21 cellular contexts compared by ENCODE assay signal in genomic region chr5:157444224-157444623, GRCh38. TPM values are rescaled to one million over a fixed set of nuclear protein-coding genes. Genes with fewer than 3 reads are reported as not detected.
DNase-seq lines count a peak whose midpoint lies in the region; ATAC-seq, FAIRE-seq and TF ChIP-seq lines count a peak whose summit lies in the region.
"Had no signal": no experiment of that assay in that cellular context is flagged by ENCODE, and none has a peak within 500 bp of the region (broad histone marks: within the 10 kb centered on the region; RNA-seq: fewer than 3 reads in every experiment).

No MANE protein-coding gene starts in this region.

- TF ChIP-seq CTCF in RWPE2 (IDR thresholded peaks at IDR 0.05; ENCODE audit: poor library complexity, severe bottlenecking) (no peak), spleen (IDR thresholded peaks at IDR 0.05 in 8 of 11, conservative IDR thresholded peaks at IDR 0.05 in 3 of 11) (no peak), tibial nerve (IDR thresholded peaks at IDR 0.05) (no peak)

- H3K9me3 ChIP-seq in RWPE2 (ENCODE audit: severe bottlenecking): no peaks in the 10 kb centered on the region
- H3K9me3 ChIP-seq in small intestine (ENCODE audit: control insufficient read depth, low read depth): no peaks in the 10 kb centered on the region
- no peaks in the 10 kb centered on the region for H3K9me3 ChIP-seq in spleen
- no peaks in the 10 kb centered on the region for H3K9me3 ChIP-seq in tibial nerve
- H3K9me3 ChIP-seq: BLaER1 treated with 17β-estradiol and CSF1 and Interleukin-3, amounts not matched to agents 10 nM and 100 nM; Caco-2 had no signal

- H3K36me3 ChIP-seq in RWPE2 (ENCODE audit: low read depth) (no peaks in the 10 kb centered on the region), small intestine (ENCODE audit: control insufficient read depth in 2 of 2, insufficient read depth in 2 of 2, low read length in 2 of 2) (no peaks in the 10 kb centered on the region), spleen (no peaks in the 10 kb centered on the region), tibial nerve (no peaks in the 10 kb centered on the region)
- H3K36me3 ChIP-seq: BLaER1 treated with 17β-estradiol and CSF1 and Interleukin-3, amounts not matched to agents 10 nM and 100 nM had no signal

- H3K27me3 Mint-ChIP-seq in activated naive CD8-positive, alpha-beta T cell: peaks cover 2% of the 10 kb centered on the region
- H3K27me3 Mint-ChIP-seq in activated naive CD8-positive, alpha-beta T cell treated with anti-CD3 and anti-CD28 coated beads for 36 hours: peaks cover 4% of the 10 kb centered on the region
- H3K27me3 Mint-ChIP-seq: CD4-positive, alpha-beta memory T cell had no signal

- H3K4me1 ChIP-seq in RWPE2 (ENCODE audit: insufficient read depth, poor library complexity, severe bottlenecking) (no peaks in the 10 kb centered on the region), small intestine (ENCODE audit: control insufficient read depth in 2 of 2, insufficient read depth in 1 of 2, low read depth in 1 of 2, low read length in 1 of 2) (no peaks in the 10 kb centered on the region), spleen (no peaks in the 10 kb centered on the region), tibial nerve (peaks cover 0 to 12% (median 0%) of the 10 kb centered on the region in 4 donors)
- H3K4me1 ChIP-seq: BLaER1 treated with 17β-estradiol and CSF1 and Interleukin-3, amounts not matched to agents 10 nM and 100 nM had no signal

- H3K4me3 ChIP-seq in RWPE2 (ENCODE audit: severe bottlenecking): no peak overlapping the region
- H3K4me3 ChIP-seq in small intestine (ENCODE audit: low read depth in 1 of 2, low read length in 2 of 2): no peak overlapping the region
- no peak overlapping the region for H3K4me3 ChIP-seq in spleen
- no peak overlapping the region for H3K4me3 ChIP-seq in tibial nerve
- H3K4me3 ChIP-seq: BLaER1 treated with 17β-estradiol and CSF1 and Interleukin-3, amounts not matched to agents 10 nM and 100 nM had no signal

- no peaks in the 10 kb centered on the region for H3K4me1 Mint-ChIP-seq in activated naive CD8-positive, alpha-beta T cell (ENCODE audit: low read depth)
- no peaks in the 10 kb centered on the region for H3K4me1 Mint-ChIP-seq in activated naive CD8-positive, alpha-beta T cell treated with anti-CD3 and anti-CD28 coated beads for 36 hours
- H3K4me1 Mint-ChIP-seq: CD4-positive, alpha-beta memory T cell had no signal

- H3K36me3 Mint-ChIP-seq in activated naive CD8-positive, alpha-beta T cell: no peaks in the 10 kb centered on the region
- H3K36me3 Mint-ChIP-seq in activated naive CD8-positive, alpha-beta T cell treated with anti-CD3 and anti-CD28 coated beads for 36 hours: no peaks in the 10 kb centered on the region
- H3K36me3 Mint-ChIP-seq: CD4-positive, alpha-beta memory T cell had no signal

- no peak for TF ChIP-seq POLR2A in spleen (IDR thresholded peaks at IDR 0.05)
- no peak for TF ChIP-seq POLR2A in tibial nerve (IDR thresholded peaks at IDR 0.05)

- intact Hi-C loops in spleen (cut with DNase I; ENCODE audit: low total_unique reads): no loop called here

- H3K4me3 Mint-ChIP-seq in activated naive CD8-positive, alpha-beta T cell: no peak overlapping the region
- H3K4me3 Mint-ChIP-seq in activated naive CD8-positive, alpha-beta T cell treated with anti-CD3 and anti-CD28 coated beads for 36 hours: no peak overlapping the region
- H3K4me3 Mint-ChIP-seq: CD4-positive, alpha-beta memory T cell had no signal

- TF ChIP-seq EP300 in tibial nerve (IDR thresholded peaks at IDR 0.05): no peak

- 12 to 44% (median 24%) methylated on average over 4 of the region's 4 CpGs for WGBS in small intestine, 3 donors
- WGBS in spleen, 5 donors: 64 to 75% (median 72%) methylated on average over 4 of the region's 4 CpGs
- WGBS in tibial nerve, 2 donors: 60 to 63% methylated on average over 4 of the region's 4 CpGs

- H3K27me3 ChIP-seq in RWPE2 (ENCODE audit: insufficient read depth, poor library complexity, severe bottlenecking) (no peaks in the 10 kb centered on the region), small intestine (ENCODE audit: control insufficient read depth in 2 of 2, insufficient read depth in 2 of 2, low read length in 2 of 2) (no peaks in the 10 kb centered on the region), spleen (replicated peaks in 1 of 7) (no peaks in the 10 kb centered on the region), tibial nerve (no peaks in the 10 kb centered on the region)
- H3K27me3 ChIP-seq: BLaER1 treated with 17β-estradiol and CSF1 and Interleukin-3, amounts not matched to agents 10 nM and 100 nM had no signal

- no peaks in the 10 kb centered on the region for H3K9me3 Mint-ChIP-seq in activated naive CD8-positive, alpha-beta T cell (ENCODE audit: low read depth)
- no peaks in the 10 kb centered on the region for H3K9me3 Mint-ChIP-seq in activated naive CD8-positive, alpha-beta T cell treated with anti-CD3 and anti-CD28 coated beads for 36 hours
- H3K9me3 Mint-ChIP-seq: CD4-positive, alpha-beta memory T cell had no signal

- no peak for FAIRE-seq in small intestine (lab: Jason Lieb, UNC)
- FAIRE-seq: GM12891, H1 had no signal

- peak overlapping the region; percentile 8 for H3K27ac Mint-ChIP-seq in activated naive CD8-positive, alpha-beta T cell
- no peak overlapping the region for H3K27ac Mint-ChIP-seq in activated naive CD8-positive, alpha-beta T cell treated with anti-CD3 and anti-CD28 coated beads for 36 hours
- H3K27ac Mint-ChIP-seq: CD4-positive, alpha-beta memory T cell had no signal

- peak; percentile 29; the same call in 1 of the 3 replicates for ATAC-seq in RWPE2 (ENCODE audit: low read depth)
- ATAC-seq: Panc1 had no signal

- DNase-seq in NCI-H1417 (lab: John Stamatoyannopoulos, UW) (peak in 2 of 3 experiments; percentile 41 to 69), NCI-H1417 treated with DMSO at 0.1 percent for 48 hours (lab: John Stamatoyannopoulos, UW) (no peak), RWPE2 (ENCODE audit: low spot score) (no peak), small intestine (peak; percentile 27), spleen (no peak), tibial nerve (ENCODE audit: low spot score in 2 of 2) (no peak)
- no peak for DNase-seq in activated naive CD8-positive, alpha-beta T cell treated with anti-CD3 and anti-CD28 coated beads for 36 hours
- DNase-seq: 8988T; Caco-2; CD4-positive, alpha-beta memory T cell; DMS153; Kasumi-1; NCI-H1694; NCI-H226; NCI-H524 treated with DMSO at 0.1 percent for 48 hours; T-helper 1 cell had no signal

- H3K27ac ChIP-seq in RWPE2 (ENCODE audit: poor library complexity, severe bottlenecking) (no peak overlapping the region), small intestine (ENCODE audit: low read depth in 1 of 2, low read length in 1 of 2) (no peak overlapping the region), spleen (no peak overlapping the region), tibial nerve (no peak overlapping the region)
- H3K27ac ChIP-seq: BLaER1 treated with 17β-estradiol and CSF1 and Interleukin-3, amounts not matched to agents 10 nM and 100 nM had no signal

RNA-seq across cellular contexts. Expression of gene NIPAL4, which starts 15.8 kb away (rescaled TPM):
- under 1 TPM; 0.60 to 0.64 TPM for total RNA-seq in activated naive CD8-positive, alpha-beta T cell treated with anti-CD3 and anti-CD28 coated beads for 36 hours
- polyA plus RNA-seq in small intestine (under 1 TPM in 1 of 3 donors, not detected in 2; 0.10 TPM), spleen (under 1 TPM; 0.19 to 0.49 (median 0.39) TPM)
- total RNA-seq in spleen (under 1 TPM in 6 of 7 donors, not detected in 1; 0.34 to 0.73 (median 0.47) TPM), tibial nerve (1 to 10 TPM in 2 of 4 donors, under 1 TPM in 1, not detected in 1; 0.84 to 5.7 (median 2.4) TPM)
- total RNA-seq: CD4-positive, alpha-beta memory T cell had no signal
- polyA plus RNA-seq: CD4-positive, alpha-beta memory T cell had no signal

Comparison
In these comparisons a context has a peak if more than half of its experiments do, and no peak if none do; other contexts are left out.
1. DNase-seq: peak in NCI-H1417 (2 of 3) and small intestine (single experiment); none in NCI-H1417 treated with DMSO at 0.1 percent for 48 hours (single experiment), activated naive CD8-positive, alpha-beta T cell treated with anti-CD3 and anti-CD28 coated beads for 36 hours (single experiment), RWPE2 (single experiment), spleen (single experiment) and tibial nerve (0 of 2).